8 cellular contexts compared by ENCODE assay signal in the genomic region with DNA sequence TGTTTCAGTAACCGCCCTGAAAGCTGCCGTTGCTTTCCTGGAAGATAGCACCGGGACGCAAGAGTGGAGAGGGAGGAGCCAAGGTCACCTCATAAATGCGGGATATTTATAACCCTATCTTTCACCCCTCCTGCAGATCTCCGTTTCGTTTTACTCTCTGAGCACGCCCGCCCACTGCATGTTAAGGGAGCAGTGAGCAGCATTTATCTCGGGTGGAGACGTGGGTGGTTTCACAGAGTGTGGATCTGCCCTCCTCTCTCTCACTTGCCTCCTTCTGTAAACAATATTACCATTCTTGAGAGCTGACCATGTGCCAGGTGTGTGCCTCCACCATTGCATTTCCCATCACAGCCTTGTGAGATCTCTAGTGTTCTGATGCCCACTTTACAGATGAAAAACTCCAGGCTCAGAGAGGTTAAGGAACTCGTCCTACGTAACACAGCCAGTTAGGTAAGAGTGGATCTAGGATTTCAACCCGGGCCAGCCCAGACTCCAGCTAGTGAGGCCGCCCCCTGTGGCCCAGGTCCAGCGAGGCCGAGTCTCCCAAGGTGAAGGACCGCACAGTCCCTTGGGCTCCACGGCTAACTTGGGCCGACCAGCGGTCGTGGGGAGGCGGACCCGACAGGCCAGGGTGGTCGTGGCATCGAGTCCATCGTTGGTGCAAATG. TPM values are rescaled to one million over a fixed set of nuclear protein-coding genes. Genes with fewer than 3 reads are reported as not detected.
DNase-seq lines count a peak whose midpoint lies in the region; ATAC-seq and TF ChIP-seq lines count a peak whose summit lies in the region.

No MANE protein-coding gene starts in this region.

- peak overlapping the region; percentile 76 for H3K4me3 ChIP-seq in osteoblast (ENCODE audit: insufficient read depth, low read length)

- H3K4me3 Mint-ChIP-seq in activated T-cell treated with anti-CD3 and anti-CD28 coated beads, Interleukin-2, amount 50 U/mL, for 72 hours = peak overlapping the region; percentile 71 to 77
- peak overlapping the region; percentile 77 for H3K4me3 Mint-ChIP-seq in glutamatergic neuron (ENCODE audit: unreplicated experiment)

- peaks cover 11% of the 10 kb centered on the region for H3K4me1 ChIP-seq in osteoblast (ENCODE audit: insufficient read depth, low read length)

- H3K36me3 Mint-ChIP-seq in activated T-cell treated with anti-CD3 and anti-CD28 coated beads, Interleukin-2, amount 50 U/mL, for 72 hours (ENCODE audit: insufficient read depth in 2 of 2) = no peaks in the 10 kb centered on the region
- H3K36me3 Mint-ChIP-seq in glutamatergic neuron (ENCODE audit: unreplicated experiment) = no peaks in the 10 kb centered on the region

- no peaks in the 10 kb centered on the region for H3K79me2 ChIP-seq in osteoblast (ENCODE audit: insufficient read depth, low read length)

- no peaks in the 10 kb centered on the region for H3K36me3 ChIP-seq in osteoblast (ENCODE audit: insufficient read depth, low read length)

- peak; percentile 43 to 54 for DNase-seq in activated CD4-positive, alpha-beta T cell treated with anti-CD3 and anti-CD28 coated beads for 4 hours
- no peak for DNase-seq in activated CD4-positive, alpha-beta T cell treated with anti-CD3 and anti-CD28 coated beads for 1 hour
- DNase-seq in NCI-H2029 treated with DMSO at 0.1 percent for 48 hours (lab: John Stamatoyannopoulos, UW) = peak; percentile 33
- peak; percentile 18 to 26 for DNase-seq in activated T-cell treated with anti-CD3 and anti-CD28 coated beads, Interleukin-2, amount 50 U/mL, for 72 hours
- DNase-seq in glutamatergic neuron = no peak
- peak; percentile 89 for DNase-seq in osteoblast (ENCODE audit: insufficient read length, low spot score, missing footprints)
- no peak for DNase-seq in D341Med (ENCODE audit: low spot score)

- no peaks in the 10 kb centered on the region for H4K20me1 ChIP-seq in osteoblast (ENCODE audit: insufficient read depth, low read length)

- H3K27me3 Mint-ChIP-seq in activated T-cell treated with anti-CD3 and anti-CD28 coated beads, Interleukin-2, amount 50 U/mL, for 72 hours (ENCODE audit: low read depth) = peaks cover 3% of the 10 kb centered on the region
- H3K27me3 Mint-ChIP-seq in glutamatergic neuron (ENCODE audit: unreplicated experiment) = peaks cover 2% of the 10 kb centered on the region

- no peaks in the 10 kb centered on the region for H3K27me3 ChIP-seq in osteoblast (ENCODE audit: insufficient read depth, low read length)

- H3K9me3 ChIP-seq in osteoblast (ENCODE audit: low read depth, low read length) = no peaks in the 10 kb centered on the region

- peak; percentile 56 for ATAC-seq in HG02588 (IDR thresholded peaks at IDR 0.05; ENCODE audit: unreplicated experiment)
- peak; percentile 41 to 42 for ATAC-seq in activated T-cell treated with anti-CD3 and anti-CD28 coated beads, Interleukin-2, amount 50 U/mL, for 72 hours (replicated peaks in 1 of 2)

- H3K9me3 Mint-ChIP-seq in activated T-cell treated with anti-CD3 and anti-CD28 coated beads, Interleukin-2, amount 50 U/mL, for 72 hours = no peaks in the 10 kb centered on the region
- no peaks in the 10 kb centered on the region for H3K9me3 Mint-ChIP-seq in glutamatergic neuron (ENCODE audit: unreplicated experiment)

- peak overlapping the region; percentile 22 for H3K27ac Mint-ChIP-seq in activated T-cell treated with anti-CD3 and anti-CD28 coated beads, Interleukin-2, amount 50 U/mL, for 72 hours
- H3K27ac Mint-ChIP-seq in glutamatergic neuron (ENCODE audit: unreplicated experiment) = no peak overlapping the region

- H3K4me1 Mint-ChIP-seq in activated T-cell treated with anti-CD3 and anti-CD28 coated beads, Interleukin-2, amount 50 U/mL, for 72 hours (ENCODE audit: low read depth) = peaks cover 18% of the 10 kb centered on the region
- H3K4me1 Mint-ChIP-seq in glutamatergic neuron (ENCODE audit: low read depth, unreplicated experiment) = peaks cover 3% of the 10 kb centered on the region

- peak overlapping the region; percentile 89 for H3K4me2 ChIP-seq in osteoblast (ENCODE audit: insufficient read depth, low read length)

- H3K27ac ChIP-seq in osteoblast (ENCODE audit: low read depth, low read length) = peak overlapping the region; percentile 51

- peak overlapping the region; percentile 90 for H2AFZ ChIP-seq in osteoblast (ENCODE audit: low read length)

- TF ChIP-seq CTCF in glutamatergic neuron (IDR thresholded peaks at IDR 0.05; ENCODE audit: partially characterized antibody, unreplicated experiment) = no peak
- no peak for TF ChIP-seq CTCF in osteoblast (IDR thresholded peaks at IDR 0.05; ENCODE audit: extremely low read depth, low read depth, low read length)

RNA-seq across cellular contexts. Expression of gene SEMA4B, which starts 16.9 kb away (rescaled TPM):
- total RNA-seq in activated T-cell treated with anti-CD3 and anti-CD28 coated beads, Interleukin-2, amount 50 U/mL, for 72 hours = 10 to 100 TPM; 14.2 to 15.5 TPM
- total RNA-seq in glutamatergic neuron (ENCODE audit: unreplicated experiment) = 31.8 TPM
- 8.7 and 15.9 TPM in 2 replicates for total RNA-seq in osteoblast

RNA-seq across cellular contexts. Expression of gene CIB1, which starts 49.5 kb away (rescaled TPM):
- total RNA-seq in activated T-cell treated with anti-CD3 and anti-CD28 coated beads, Interleukin-2, amount 50 U/mL, for 72 hours = 100 to 1,000 TPM; 135 to 136 TPM
- total RNA-seq in glutamatergic neuron (ENCODE audit: unreplicated experiment) (8.0 TPM), osteoblast (21.4 and 23.0 TPM in 2 replicates)

RNA-seq across cellular contexts. Expression of gene GDPGP1, which starts 49.8 kb away (rescaled TPM):
- total RNA-seq in activated T-cell treated with anti-CD3 and anti-CD28 coated beads, Interleukin-2, amount 50 U/mL, for 72 hours = 1 to 10 TPM; 5.8 to 7.0 TPM
- total RNA-seq in glutamatergic neuron (ENCODE audit: unreplicated experiment) = 7.4 TPM
- total RNA-seq in osteoblast = 8.0 and 9.7 TPM in 2 replicates

Comparison
In these comparisons a context has a peak if more than half of its experiments do, and no peak if none do; other contexts are left out.
1. DNase-seq: peak in activated CD4-positive, alpha-beta T cell treated with anti-CD3 and anti-CD28 coated beads for 4 hours (2 of 2), NCI-H2029 treated with DMSO at 0.1 percent for 48 hours (single experiment), activated T-cell treated with anti-CD3 and anti-CD28 coated beads, Interleukin-2, amount 50 U/mL, for 72 hours (2 of 2) and osteoblast (single experiment); none in activated CD4-positive, alpha-beta T cell treated with anti-CD3 and anti-CD28 coated beads for 1 hour (single experiment), glutamatergic neuron (single experiment) and D341Med (single experiment).